1 cellular context compared by ENCODE assay signal in genomic region chr12:56723889-56724659, GRCh38.
TF ChIP-seq lines count a peak whose summit lies in the region.

No MANE protein-coding gene starts in this region.

TF ChIP-seq in SK-N-SH, 30 proteins besides CTCF, POLR2A, EP300 and RAD21:
- TF ChIP-seq, protein P1, sequence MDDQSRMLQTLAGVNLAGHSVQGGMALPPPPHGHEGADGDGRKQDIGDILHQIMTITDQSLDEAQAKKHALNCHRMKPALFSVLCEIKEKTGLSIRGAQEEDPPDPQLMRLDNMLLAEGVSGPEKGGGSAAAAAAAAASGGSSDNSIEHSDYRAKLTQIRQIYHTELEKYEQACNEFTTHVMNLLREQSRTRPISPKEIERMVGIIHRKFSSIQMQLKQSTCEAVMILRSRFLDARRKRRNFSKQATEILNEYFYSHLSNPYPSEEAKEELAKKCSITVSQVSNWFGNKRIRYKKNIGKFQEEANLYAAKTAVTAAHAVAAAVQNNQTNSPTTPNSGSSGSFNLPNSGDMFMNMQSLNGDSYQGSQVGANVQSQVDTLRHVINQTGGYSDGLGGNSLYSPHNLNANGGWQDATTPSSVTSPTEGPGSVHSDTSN (IDR thresholded peaks at IDR 0.05), result no peak
- TF ChIP-seq USF2 (IDR thresholded peaks at IDR 0.05; ENCODE audit: borderline replicate concordance, low read depth, low read length) (no peak), SMC3 (IDR thresholded peaks at IDR 0.05; ENCODE audit: low read depth, low read length) (no peak), GABPA (IDR thresholded peaks at IDR 0.05; ENCODE audit: low read depth) (no peak), TAF1 (IDR thresholded peaks at IDR 0.05; ENCODE audit: borderline replicate concordance, low read depth, low read length) (no peak), RCOR1 (IDR thresholded peaks at IDR 0.05; ENCODE audit: low read length) (no peak), CHD2 (IDR thresholded peaks at IDR 0.05; ENCODE audit: low read length, partially characterized antibody) (no peak), GATA2 (CRISPR knock-in tag; IDR thresholded peaks at IDR 0.05) (no peak), TEAD4 (IDR thresholded peaks at IDR 0.05; ENCODE audit: borderline replicate concordance, insufficient read depth) (no peak), EZH2phosphoT487 (IDR thresholded peaks at IDR 0.05; ENCODE audit: borderline replicate concordance, low read depth) (no peak), RFX5 (IDR thresholded peaks at IDR 0.05; ENCODE audit: low read length) (no peak), TCF12 (IDR thresholded peaks at IDR 0.05) (no peak), POLR2AphosphoS5 (IDR thresholded peaks at IDR 0.05; ENCODE audit: low read depth, low read length) (no peak), NRF1 (IDR thresholded peaks at IDR 0.05; ENCODE audit: low read depth, low read length) (no peak), RXRA (IDR thresholded peaks at IDR 0.05; ENCODE audit: borderline replicate concordance, low read depth) (no peak), MXI1 (IDR thresholded peaks at IDR 0.05; ENCODE audit: low read depth, low read length) (peak; percentile 85), FOXM1 (IDR thresholded peaks at IDR 0.05; ENCODE audit: low read depth) (no peak), JUND (IDR thresholded peaks at IDR 0.05) (no peak), MEF2A (IDR thresholded peaks at IDR 0.05; ENCODE audit: borderline replicate concordance, low read depth) (no peak), SIN3A (IDR thresholded peaks at IDR 0.05; ENCODE audit: borderline replicate concordance, low read depth, low read length) (peak; percentile 21; the same call in 1 of the 2 replicates), NFIC (IDR thresholded peaks at IDR 0.05; ENCODE audit: borderline replicate concordance) (0 out of 2 replicates have a peak, but pooled peaks have one; percentile 7)
- TF ChIP-seq, protein P2, sequence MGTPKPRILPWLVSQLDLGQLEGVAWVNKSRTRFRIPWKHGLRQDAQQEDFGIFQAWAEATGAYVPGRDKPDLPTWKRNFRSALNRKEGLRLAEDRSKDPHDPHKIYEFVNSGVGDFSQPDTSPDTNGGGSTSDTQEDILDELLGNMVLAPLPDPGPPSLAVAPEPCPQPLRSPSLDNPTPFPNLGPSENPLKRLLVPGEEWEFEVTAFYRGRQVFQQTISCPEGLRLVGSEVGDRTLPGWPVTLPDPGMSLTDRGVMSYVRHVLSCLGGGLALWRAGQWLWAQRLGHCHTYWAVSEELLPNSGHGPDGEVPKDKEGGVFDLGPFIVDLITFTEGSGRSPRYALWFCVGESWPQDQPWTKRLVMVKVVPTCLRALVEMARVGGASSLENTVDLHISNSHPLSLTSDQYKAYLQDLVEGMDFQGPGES (IDR thresholded peaks at IDR 0.05; ENCODE audit: low read depth, low read length), result no peak
- TF ChIP-seq, protein P3, sequence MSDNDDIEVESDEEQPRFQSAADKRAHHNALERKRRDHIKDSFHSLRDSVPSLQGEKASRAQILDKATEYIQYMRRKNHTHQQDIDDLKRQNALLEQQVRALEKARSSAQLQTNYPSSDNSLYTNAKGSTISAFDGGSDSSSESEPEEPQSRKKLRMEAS (IDR thresholded peaks at IDR 0.05; ENCODE audit: low read depth), result no peak
- TF ChIP-seq, protein P4, sequence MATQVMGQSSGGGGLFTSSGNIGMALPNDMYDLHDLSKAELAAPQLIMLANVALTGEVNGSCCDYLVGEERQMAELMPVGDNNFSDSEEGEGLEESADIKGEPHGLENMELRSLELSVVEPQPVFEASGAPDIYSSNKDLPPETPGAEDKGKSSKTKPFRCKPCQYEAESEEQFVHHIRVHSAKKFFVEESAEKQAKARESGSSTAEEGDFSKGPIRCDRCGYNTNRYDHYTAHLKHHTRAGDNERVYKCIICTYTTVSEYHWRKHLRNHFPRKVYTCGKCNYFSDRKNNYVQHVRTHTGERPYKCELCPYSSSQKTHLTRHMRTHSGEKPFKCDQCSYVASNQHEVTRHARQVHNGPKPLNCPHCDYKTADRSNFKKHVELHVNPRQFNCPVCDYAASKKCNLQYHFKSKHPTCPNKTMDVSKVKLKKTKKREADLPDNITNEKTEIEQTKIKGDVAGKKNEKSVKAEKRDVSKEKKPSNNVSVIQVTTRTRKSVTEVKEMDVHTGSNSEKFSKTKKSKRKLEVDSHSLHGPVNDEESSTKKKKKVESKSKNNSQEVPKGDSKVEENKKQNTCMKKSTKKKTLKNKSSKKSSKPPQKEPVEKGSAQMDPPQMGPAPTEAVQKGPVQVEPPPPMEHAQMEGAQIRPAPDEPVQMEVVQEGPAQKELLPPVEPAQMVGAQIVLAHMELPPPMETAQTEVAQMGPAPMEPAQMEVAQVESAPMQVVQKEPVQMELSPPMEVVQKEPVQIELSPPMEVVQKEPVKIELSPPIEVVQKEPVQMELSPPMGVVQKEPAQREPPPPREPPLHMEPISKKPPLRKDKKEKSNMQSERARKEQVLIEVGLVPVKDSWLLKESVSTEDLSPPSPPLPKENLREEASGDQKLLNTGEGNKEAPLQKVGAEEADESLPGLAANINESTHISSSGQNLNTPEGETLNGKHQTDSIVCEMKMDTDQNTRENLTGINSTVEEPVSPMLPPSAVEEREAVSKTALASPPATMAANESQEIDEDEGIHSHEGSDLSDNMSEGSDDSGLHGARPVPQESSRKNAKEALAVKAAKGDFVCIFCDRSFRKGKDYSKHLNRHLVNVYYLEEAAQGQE (IDR thresholded peaks at IDR 0.05; ENCODE audit: low read depth, low read length), result no peak
